ENCODE assay signal across 11 cellular contexts in genomic region chr14:39050389-39050788, GRCh38. TPM values are rescaled to one million over a fixed set of nuclear protein-coding genes. Genes with fewer than 3 reads are reported as not detected.
DNase-seq lines count a peak whose midpoint lies in the region; ATAC-seq, FAIRE-seq and TF ChIP-seq lines count a peak whose summit lies in the region.
"Had no signal": no experiment of that assay in that cellular context is flagged by ENCODE, and none has a peak within 500 bp of the region (broad histone marks: within the 10 kb centered on the region; RNA-seq: fewer than 3 reads in every experiment).

No MANE protein-coding gene starts in this region.

- H3K79me2 ChIP-seq in osteoblast (ENCODE audit: insufficient read depth, low read length): peaks cover 18% of the 10 kb centered on the region

- H3K36me3 ChIP-seq in osteoblast (ENCODE audit: insufficient read depth, low read length): peaks cover 83% of the 10 kb centered on the region

- no peak for FAIRE-seq in HTR-8/SVneo (lab: Jason Lieb, UNC)
- FAIRE-seq: frontal cortex, G401.6 had no signal

- intact Hi-C loops in Right ventricle myocardium inferior (cut with DNase I): no loop called here

- no peak overlapping the region for H2AFZ ChIP-seq in osteoblast (ENCODE audit: low read length)

- no peak for TF ChIP-seq CTCF in choroid plexus epithelial cell (conservative IDR thresholded peaks at IDR 0.05; ENCODE audit: low read depth, low read length)
- no peak for TF ChIP-seq CTCF in osteoblast (IDR thresholded peaks at IDR 0.05; ENCODE audit: extremely low read depth, low read depth, low read length)

- peaks cover 15% of the 10 kb centered on the region for H3K4me1 ChIP-seq in osteoblast (ENCODE audit: insufficient read depth, low read length)

- DNase-seq in GM04504 (ENCODE audit: low read depth) (peak; percentile 53), HTR-8/SVneo (ENCODE audit: insufficient read length, low spot score) (peak; percentile 36), choroid plexus epithelial cell (ENCODE audit: low read depth) (peak; percentile 86), osteoblast (ENCODE audit: insufficient read length, low spot score, missing footprints) (peak; percentile 64), D341Med (ENCODE audit: low spot score) (no peak), NCI-H1694 treated with DMSO at 0.1 percent for 48 hours (lab: John Stamatoyannopoulos, UW) (no peak), Right ventricle myocardium inferior (ENCODE audit: missing footprints) (no peak), DMS114 treated with DMSO at 0.1 percent for 48 hours (lab: John Stamatoyannopoulos, UW; ENCODE audit: unreplicated experiment) (no peak)

- H4K20me1 ChIP-seq in osteoblast (ENCODE audit: insufficient read depth, low read length): peaks cover 26% of the 10 kb centered on the region

- peak overlapping the region; percentile 26 for H3K27ac ChIP-seq in osteoblast (ENCODE audit: low read depth, low read length)
- H3K27ac ChIP-seq: VCaP had no signal

- no peak overlapping the region for H3K4me2 ChIP-seq in osteoblast (ENCODE audit: insufficient read depth, low read length)

- no peak for ATAC-seq in Right ventricle myocardium inferior

- no peaks in the 10 kb centered on the region for H3K9me3 ChIP-seq in osteoblast (ENCODE audit: low read depth, low read length)

- H3K27me3 ChIP-seq in osteoblast (ENCODE audit: insufficient read depth, low read length): no peaks in the 10 kb centered on the region

- H3K4me3 ChIP-seq in choroid plexus epithelial cell (ENCODE audit: low read depth, low read length): no peak overlapping the region
- H3K4me3 ChIP-seq in osteoblast (ENCODE audit: insufficient read depth, low read length): no peak overlapping the region

RNA-seq across cellular contexts. Expression of gene SEC23A, which starts 52.6 kb away (rescaled TPM):
- total RNA-seq in osteoblast: 322 and 326 TPM in 2 replicates
- 86.0 TPM for total RNA-seq in Right ventricle myocardium inferior

Comparison
In these comparisons a context has a peak if more than half of its experiments do, and no peak if none do; other contexts are left out.
1. DNase-seq: peak in GM04504 (single experiment), HTR-8/SVneo (single experiment), choroid plexus epithelial cell (single experiment) and osteoblast (single experiment); none in D341Med (single experiment), NCI-H1694 treated with DMSO at 0.1 percent for 48 hours (single experiment), Right ventricle myocardium inferior (single experiment) and DMS114 treated with DMSO at 0.1 percent for 48 hours (single experiment).